Comparison of ENCODE assay signal across 23 cellular contexts in genomic region chr1:33656467-33656866, GRCh38.
"Had no signal": no experiment of that assay in that cellular context is flagged by ENCODE, and none has a peak within 500 bp of the region (broad histone marks: within the 10 kb centered on the region; RNA-seq: fewer than 3 reads in every experiment).

No MANE protein-coding gene starts in this region.

- H3K36me3 ChIP-seq: neutrophil, ovary, stomach, thyroid gland, uterus had no signal

- H3K27me3 ChIP-seq: foreskin keratinocyte, ovary, thyroid gland, uterus had no signal

- ATAC-seq: foreskin keratinocyte; left cardiac atrium; left ventricle myocardium superior; naive thymus-derived CD4-positive, alpha-beta T cell; right cardiac atrium had no signal

- H3K27ac ChIP-seq: foreskin keratinocyte, neutrophil, ovary, stomach, thyroid gland, uterus had no signal

- H3K27ac Mint-ChIP-seq: dendritic cell treated with granulocyte-macrophage colony-stimulating factor and Interleukin-4, amounts not matched to agents 40 ng/mL and 50 ng/mL, for 4 days; immature natural killer cell; type B pancreatic cell had no signal

- H3K4me1 ChIP-seq: foreskin keratinocyte, thyroid gland, uterus had no signal

- H3K4me3 Mint-ChIP-seq: dendritic cell treated with granulocyte-macrophage colony-stimulating factor and Interleukin-4, amounts not matched to agents 40 ng/mL and 50 ng/mL, for 4 days; immature natural killer cell; naive thymus-derived CD4-positive, alpha-beta T cell; type B pancreatic cell had no signal

- H3K4me1 Mint-ChIP-seq: immature natural killer cell; naive thymus-derived CD4-positive, alpha-beta T cell had no signal

- DNase-seq: erythroblast; foreskin keratinocyte; immature natural killer cell; left cardiac atrium; left ventricle myocardium superior; mesendoderm; naive thymus-derived CD4-positive, alpha-beta T cell; ovary; right cardiac atrium; small intestine; stimulated activated CD4-positive, alpha-beta T cell treated with anti-CD3 and anti-CD28 coated beads, Interleukin-12 subunit alpha, Interleukin-12 subunit beta, amount 100 ng/mL, for 4 hours; stimulated activated naive CD4-positive, alpha-beta T cell; stomach; substantia nigra; thyroid gland; uterus had no signal

- H3K36me3 Mint-ChIP-seq: immature natural killer cell; naive thymus-derived CD4-positive, alpha-beta T cell; type B pancreatic cell had no signal

- H3K9me3 Mint-ChIP-seq: dendritic cell treated with granulocyte-macrophage colony-stimulating factor and Interleukin-4, amounts not matched to agents 40 ng/mL and 50 ng/mL, for 4 days; immature natural killer cell; naive thymus-derived CD4-positive, alpha-beta T cell; type B pancreatic cell had no signal

- H3K27me3 Mint-ChIP-seq: dendritic cell treated with granulocyte-macrophage colony-stimulating factor and Interleukin-4, amounts not matched to agents 40 ng/mL and 50 ng/mL, for 4 days had no signal

- FAIRE-seq: colon, endothelial cell of umbilical vein, keratinocyte, small intestine had no signal

- H3K9me3 ChIP-seq: neutrophil, ovary, stomach, thyroid gland, uterus had no signal

- H3K4me3 ChIP-seq: lung, ovary, stomach, thyroid gland, uterus had no signal
